Comparison of ENCODE assay signal across 8 cellular contexts in genomic region chr3:45225465-45226205, GRCh38. TPM values are rescaled to one million over a fixed set of nuclear protein-coding genes. Genes with fewer than 3 reads are reported as not detected.
DNase-seq lines count a peak whose midpoint lies in the region; ATAC-seq, FAIRE-seq and TF ChIP-seq lines count a peak whose summit lies in the region.

No MANE protein-coding gene starts in this region.

- BruUV-seq in HepG2 (replicated peaks; lab: Mats Ljungman, UMichigan) = no TSS peak

- H3K36me3 ChIP-seq in bronchial epithelial cell (ENCODE audit: control insufficient read depth, insufficient read depth, low read length) (no peaks in the 10 kb centered on the region), HepG2 (replicated peaks in 1 of 2; ENCODE audit: control insufficient read depth in 1 of 2, insufficient read depth in 2 of 2, low read length in 2 of 2) (no peaks in the 10 kb centered on the region)

- ATAC-seq in HG02943 (IDR thresholded peaks at IDR 0.05; ENCODE audit: low read depth, unreplicated experiment) (peak; percentile 21), HepG2 (no peak; the same call in 2 of the 3 replicates), GM18517 (IDR thresholded peaks at IDR 0.05; ENCODE audit: unreplicated experiment) (no peak)

- no peaks in the 10 kb centered on the region for H4K20me1 ChIP-seq in HepG2 (ENCODE audit: insufficient read depth, low read length)

- 0 out of 2 replicates have a peak, but pooled peaks cover 5% of the 10 kb centered on the region for H3K4me1 ChIP-seq in HepG2 (ENCODE audit: insufficient read depth, low read length)

- POLR2A ChIA-PET in HepG2 (lab: Yijun Ruan, JAX) = no interaction called here

- intact Hi-C loops in HepG2 (cut with micrococcal nuclease; ENCODE audit: unreplicated experiment) = loop anchor here (5.0 kb wide), 2 partner anchors 272 to 287 kb away; no protein-coding TSS in a partner anchor

- TF ChIP-seq RAD21 in HepG2 (CRISPR knock-in tag; IDR thresholded peaks at IDR 0.05) = no peak

- in situ Hi-C loops in HepG2 (cut with HindIII; ENCODE audit: extremely low pct_ligation_motif_present, low pct_unique_long_range_greater_than_20kb) = loop anchor here (10.0 to 25.0 kb wide), 2 partner anchors 439 to 687 kb away; no protein-coding TSS in a partner anchor

- H3K27ac ChIP-seq in HepG2 (ENCODE audit: extremely low read length, insufficient read depth, low read length) = no peak overlapping the region

- peak overlapping the region; percentile 74 for H3K4me2 ChIP-seq in HepG2 (ENCODE audit: low read depth, low read length)

- H3K27me3 ChIP-seq in bronchial epithelial cell (ENCODE audit: control insufficient read depth, insufficient read depth, low read length) (peaks cover 2% of the 10 kb centered on the region), HepG2 (ENCODE audit: control insufficient read depth in 1 of 2, insufficient read depth in 2 of 2, low read length in 2 of 2) (peaks cover 4 to 68% of the 10 kb centered on the region in 2 experiments; a peak in 4 of 5 replicates)

- H3K9me3 ChIP-seq in HepG2 (ENCODE audit: low read length) = no peaks in the 10 kb centered on the region

- FAIRE-seq in bronchial epithelial cell (lab: Jason Lieb, UNC) = no peak
- FAIRE-seq in HepG2 (lab: Jason Lieb, UNC) = no peak

- CTCF ChIA-PET in HepG2 (lab: Yijun Ruan, JAX; ENCODE audit: low intra/inter-chr PET ratio, low total read pairs) = interaction anchor here (1.1 to 1.3 kb wide), 2 partner anchors 274 to 853 kb away, joined by 3 read pairs; no protein-coding TSS in a partner anchor

- TF ChIP-seq POLR2A in HepG2 (IDR thresholded peaks at IDR 0.05; ENCODE audit: insufficient read depth in 1 of 2, low read depth in 2 of 2, low read length in 2 of 2) = no peak

- H2AFZ ChIP-seq in HepG2 (ENCODE audit: low read length) = no peak overlapping the region

- H3K79me2 ChIP-seq in HepG2 (ENCODE audit: insufficient read depth, low read length) = no peaks in the 10 kb centered on the region

- no peak overlapping the region for H3K9ac ChIP-seq in HepG2 (ENCODE audit: insufficient read depth, low read depth, low read length)

- peak overlapping the region; percentile 53 for H3K4me3 ChIP-seq in bronchial epithelial cell (ENCODE audit: low read depth, low read length)
- H3K4me3 ChIP-seq in HepG2 (replicated peaks in 1 of 3; ENCODE audit: insufficient read depth in 1 of 3, low read depth in 2 of 3, low read length in 3 of 3) = peak overlapping the region; percentile 30 to 67 (median 47); a peak in 4 of 6 replicates

- DNase-seq in NCI-H82 (lab: John Stamatoyannopoulos, UW) (peak; percentile 54), NCI-H82 treated with DMSO at 0.1 percent for 48 hours (lab: John Stamatoyannopoulos, UW; ENCODE audit: unreplicated experiment) (no peak), T-helper 1 cell (peak in 3 of 5 donors; percentile 10 to 29 (median 14)), bronchial epithelial cell (ENCODE audit: low read depth) (no peak), HepG2 (ENCODE audit: low spot score) (no peak)
- DNase-seq in stimulated activated naive CD4-positive, alpha-beta T cell (lab: John Stamatoyannopoulos, UW) = peak; percentile 2 to 27 (median 13)

- TF ChIP-seq EP300 in HepG2 (IDR thresholded peaks at IDR 0.05; ENCODE audit: low read depth in 2 of 2, low read length in 2 of 2) (no peak), HepG2 (CRISPR knock-in tag; IDR thresholded peaks at IDR 0.05; ENCODE audit: borderline replicate concordance) (no peak)

- WGBS in HepG2 (ENCODE audit: low lambda C conversion rate) = no CpG with 5 or more reads among the region's 131 CpGs

- TF ChIP-seq CTCF in bronchial epithelial cell (IDR thresholded peaks at IDR 0.05; ENCODE audit: insufficient read depth, low read length, severe bottlenecking) (no peak), HepG2 (CRISPR knock-in tag; IDR thresholded peaks at IDR 0.05) (no peak)

TF ChIP-seq in HepG2, 621 proteins besides CTCF, POLR2A, EP300 and RAD21:
- TF ChIP-seq TCF7L2 (IDR thresholded peaks at IDR 0.05; ENCODE audit: low read depth, low read length) (no peak), KDM2A (CRISPR knock-in tag; IDR thresholded peaks at IDR 0.05; ENCODE audit: borderline replicate concordance, low read depth) (no peak), HNRNPLL (IDR thresholded peaks at IDR 0.05; ENCODE audit: low read depth, low read length, poor library complexity, severe bottlenecking) (peak; percentile 67), ZNF326 (CRISPR knock-in tag; IDR thresholded peaks at IDR 0.05; ENCODE audit: borderline replicate concordance) (no peak), ZNF577 (CRISPR knock-in tag; IDR thresholded peaks at IDR 0.05; ENCODE audit: borderline replicate concordance, low read depth) (no peak), ZSCAN25 (CRISPR knock-in tag; IDR thresholded peaks at IDR 0.05) (no peak), ZNF777 (CRISPR knock-in tag; IDR thresholded peaks at IDR 0.05) (peak; percentile 74; the same call in 1 of the 2 replicates), ZNF256 (CRISPR knock-in tag; conservative IDR thresholded peaks at IDR 0.05) (no peak), NRL (CRISPR knock-in tag; IDR thresholded peaks at IDR 0.05; ENCODE audit: borderline replicate concordance) (no peak), ZNF10 (CRISPR knock-in tag; IDR thresholded peaks at IDR 0.05; ENCODE audit: borderline replicate concordance, low read depth) (no peak)
- TF ChIP-seq, protein P1, sequence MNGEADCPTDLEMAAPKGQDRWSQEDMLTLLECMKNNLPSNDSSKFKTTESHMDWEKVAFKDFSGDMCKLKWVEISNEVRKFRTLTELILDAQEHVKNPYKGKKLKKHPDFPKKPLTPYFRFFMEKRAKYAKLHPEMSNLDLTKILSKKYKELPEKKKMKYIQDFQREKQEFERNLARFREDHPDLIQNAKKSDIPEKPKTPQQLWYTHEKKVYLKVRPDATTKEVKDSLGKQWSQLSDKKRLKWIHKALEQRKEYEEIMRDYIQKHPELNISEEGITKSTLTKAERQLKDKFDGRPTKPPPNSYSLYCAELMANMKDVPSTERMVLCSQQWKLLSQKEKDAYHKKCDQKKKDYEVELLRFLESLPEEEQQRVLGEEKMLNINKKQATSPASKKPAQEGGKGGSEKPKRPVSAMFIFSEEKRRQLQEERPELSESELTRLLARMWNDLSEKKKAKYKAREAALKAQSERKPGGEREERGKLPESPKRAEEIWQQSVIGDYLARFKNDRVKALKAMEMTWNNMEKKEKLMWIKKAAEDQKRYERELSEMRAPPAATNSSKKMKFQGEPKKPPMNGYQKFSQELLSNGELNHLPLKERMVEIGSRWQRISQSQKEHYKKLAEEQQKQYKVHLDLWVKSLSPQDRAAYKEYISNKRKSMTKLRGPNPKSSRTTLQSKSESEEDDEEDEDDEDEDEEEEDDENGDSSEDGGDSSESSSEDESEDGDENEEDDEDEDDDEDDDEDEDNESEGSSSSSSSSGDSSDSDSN (CRISPR knock-in tag; IDR thresholded peaks at IDR 0.05) = peak; percentile 11; the same call in 1 of the 2 replicates

RNA-seq across cellular contexts. Expression of gene TMEM158, which starts 0.5 kb away (rescaled TPM):
- total RNA-seq in bronchial epithelial cell (1.3 and 1.6 TPM in 2 replicates), HepG2 (2016; rRNA removed; fragmentation: Illumina TruSeq; extraction: Trizol) (0.13 TPM in 1 of 2 replicates, not detected in the other)
- 0.18 and 0.20 TPM in 2 replicates for total RNA-seq in HepG2 (2016; cell fraction: cytosol; rRNA removed; fragmentation: Illumina TruSeq; extraction: Trizol; ENCODE audit: low read depth)
- 0.09 TPM in 1 of 2 replicates, not detected in the other for total RNA-seq in HepG2 (2016; cell fraction: insoluble cytoplasmic fraction; rRNA removed; fragmentation: Illumina TruSeq; extraction: Trizol)
- total RNA-seq in HepG2 (2016; cell fraction: membrane; rRNA removed; fragmentation: Illumina TruSeq; extraction: Trizol) = 0.38 and 0.59 TPM in 2 replicates
- total RNA-seq in HepG2 (2016; cell fraction: nucleus; rRNA removed; fragmentation: Illumina TruSeq; extraction: Trizol) = not detected in 2 replicates
- not detected in 2 replicates for polyA plus RNA-seq in HepG2 (2011; rRNA removed)
- 0.04 TPM in 1 of 2 replicates, not detected in the other for polyA plus RNA-seq in HepG2 (2011; cell fraction: cytosol; rRNA removed)
- not detected in 2 replicates for polyA plus RNA-seq in HepG2 (2011; cell fraction: nucleus; rRNA removed)
- not detected in 2 replicates for polyA plus RNA-seq in HepG2 (2012)
- 0.44 and 0.54 TPM in 2 replicates for polyA plus RNA-seq in HepG2 (2016; cell fraction: cytosol; fragmentation: Illumina TruSeq; extraction: Trizol; ENCODE audit: low read depth)
- 0.12 and 0.17 TPM in 2 replicates for polyA plus RNA-seq in HepG2 (2016; cell fraction: insoluble cytoplasmic fraction; fragmentation: Illumina TruSeq; extraction: Trizol; ENCODE audit: low read depth)
- polyA plus RNA-seq in HepG2 (2016; cell fraction: membrane; fragmentation: Illumina TruSeq; extraction: Trizol; ENCODE audit: low read depth) = 0.19 and 0.43 TPM in 2 replicates
- not detected in 2 replicates for polyA plus RNA-seq in HepG2 (2016; cell fraction: nucleus; fragmentation: Illumina TruSeq; extraction: Trizol; ENCODE audit: insufficient read depth, low read depth)
- 0.65 TPM in 1 of 2 replicates, not detected in the other for polyA minus RNA-seq in HepG2 (2011; rRNA and poly(A)+ RNA removed; ENCODE audit: low replicate concordance)
- polyA minus RNA-seq in HepG2 (2011; cell fraction: cytosol; rRNA and poly(A)+ RNA removed) = not detected in 2 replicates
- not detected in 2 replicates for polyA minus RNA-seq in HepG2 (2011; cell fraction: nucleus; rRNA and poly(A)+ RNA removed)

Comparison
In these comparisons a context has a peak if more than half of its experiments do, and no peak if none do; other contexts are left out.
1. DNase-seq: peak in NCI-H82 (single experiment), T-helper 1 cell (3 of 5) and stimulated activated naive CD4-positive, alpha-beta T cell (6 of 6); none in NCI-H82 treated with DMSO at 0.1 percent for 48 hours (single experiment), bronchial epithelial cell (single experiment) and HepG2 (single experiment).